ENCODE assay signal across 1 cellular context in the genomic region with DNA sequence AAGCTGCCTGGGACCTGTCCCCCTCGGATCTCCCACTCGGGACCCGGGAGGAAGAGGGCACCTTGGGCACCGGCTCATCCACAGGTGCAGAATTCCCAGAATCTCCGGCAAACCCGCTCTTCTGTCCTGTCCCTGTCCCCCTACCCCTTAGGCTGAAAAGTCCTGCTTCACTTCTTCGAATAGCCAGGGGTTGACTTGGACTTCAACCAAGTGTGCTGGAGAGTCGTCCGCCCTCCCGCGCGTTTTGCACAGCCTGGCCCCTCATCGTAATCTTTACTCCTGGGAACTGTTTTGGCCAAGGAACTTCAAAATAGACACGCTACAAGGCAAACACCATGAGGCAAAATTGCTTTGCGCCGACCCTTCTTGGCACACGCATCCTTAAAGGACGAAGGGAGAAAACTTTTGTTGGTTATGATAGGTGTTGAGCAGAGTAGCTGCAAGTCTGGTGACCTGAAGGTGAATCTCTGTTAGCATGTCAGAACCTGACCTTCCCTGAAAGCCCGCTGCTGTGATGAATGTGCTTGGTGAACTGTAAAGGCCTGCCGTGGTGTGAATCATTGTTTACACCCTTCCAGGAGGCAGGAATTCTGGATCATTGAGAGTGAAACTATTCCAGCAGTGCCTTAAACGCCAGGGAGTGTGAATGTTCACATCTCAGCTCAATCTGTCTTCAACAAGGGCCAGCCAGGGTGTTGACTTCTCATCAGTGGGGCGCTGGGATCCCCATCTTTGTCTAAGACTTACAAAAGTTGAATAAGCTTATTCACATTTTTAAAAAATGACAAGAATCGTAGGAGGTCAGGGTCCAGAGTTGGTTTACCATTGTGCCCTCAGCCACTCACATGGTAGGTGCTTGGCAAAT.
A peak's percentile ranks its signal among the peaks of the same experiment; 100 is the strongest.
TF ChIP-seq lines count a peak whose summit lies in the region.

No MANE protein-coding gene starts in this region.

TF ChIP-seq in HepG2, 621 proteins besides CTCF, POLR2A, EP300 and RAD21 (continued from another document and continues in another):
- TF ChIP-seq, protein P1, sequence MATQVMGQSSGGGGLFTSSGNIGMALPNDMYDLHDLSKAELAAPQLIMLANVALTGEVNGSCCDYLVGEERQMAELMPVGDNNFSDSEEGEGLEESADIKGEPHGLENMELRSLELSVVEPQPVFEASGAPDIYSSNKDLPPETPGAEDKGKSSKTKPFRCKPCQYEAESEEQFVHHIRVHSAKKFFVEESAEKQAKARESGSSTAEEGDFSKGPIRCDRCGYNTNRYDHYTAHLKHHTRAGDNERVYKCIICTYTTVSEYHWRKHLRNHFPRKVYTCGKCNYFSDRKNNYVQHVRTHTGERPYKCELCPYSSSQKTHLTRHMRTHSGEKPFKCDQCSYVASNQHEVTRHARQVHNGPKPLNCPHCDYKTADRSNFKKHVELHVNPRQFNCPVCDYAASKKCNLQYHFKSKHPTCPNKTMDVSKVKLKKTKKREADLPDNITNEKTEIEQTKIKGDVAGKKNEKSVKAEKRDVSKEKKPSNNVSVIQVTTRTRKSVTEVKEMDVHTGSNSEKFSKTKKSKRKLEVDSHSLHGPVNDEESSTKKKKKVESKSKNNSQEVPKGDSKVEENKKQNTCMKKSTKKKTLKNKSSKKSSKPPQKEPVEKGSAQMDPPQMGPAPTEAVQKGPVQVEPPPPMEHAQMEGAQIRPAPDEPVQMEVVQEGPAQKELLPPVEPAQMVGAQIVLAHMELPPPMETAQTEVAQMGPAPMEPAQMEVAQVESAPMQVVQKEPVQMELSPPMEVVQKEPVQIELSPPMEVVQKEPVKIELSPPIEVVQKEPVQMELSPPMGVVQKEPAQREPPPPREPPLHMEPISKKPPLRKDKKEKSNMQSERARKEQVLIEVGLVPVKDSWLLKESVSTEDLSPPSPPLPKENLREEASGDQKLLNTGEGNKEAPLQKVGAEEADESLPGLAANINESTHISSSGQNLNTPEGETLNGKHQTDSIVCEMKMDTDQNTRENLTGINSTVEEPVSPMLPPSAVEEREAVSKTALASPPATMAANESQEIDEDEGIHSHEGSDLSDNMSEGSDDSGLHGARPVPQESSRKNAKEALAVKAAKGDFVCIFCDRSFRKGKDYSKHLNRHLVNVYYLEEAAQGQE (IDR thresholded peaks at IDR 0.05; ENCODE audit: borderline replicate concordance in 1 of 2, low read depth in 1 of 2, low read length in 2 of 2): peak in 1 of 2 experiments; percentile 65; a peak in 1 of 4 replicates
- TF ChIP-seq ZMYM4 (CRISPR knock-in tag; IDR thresholded peaks at IDR 0.05) (peak; percentile 51; the same call in 1 of the 2 replicates), YEATS4 (CRISPR knock-in tag; IDR thresholded peaks at IDR 0.05; ENCODE audit: borderline replicate concordance) (peak; percentile 56; the same call in 1 of the 2 replicates), SMYD3 (CRISPR knock-in tag; IDR thresholded peaks at IDR 0.05) (peak; percentile 39; the same call in 1 of the 2 replicates), FOXA3 (CRISPR knock-in tag; IDR thresholded peaks at IDR 0.05) (peak; percentile 87), ZNF878 (CRISPR knock-in tag; IDR thresholded peaks at IDR 0.05) (0 out of 2 replicates have a peak, but pooled peaks have one; percentile 35), CHD2 (IDR thresholded peaks at IDR 0.05; ENCODE audit: low read depth, low read length) (no peak), ZNF335 (CRISPR knock-in tag; IDR thresholded peaks at IDR 0.05) (peak; percentile 68; the same call in 1 of the 2 replicates), ZBTB7B (CRISPR knock-in tag; IDR thresholded peaks at IDR 0.05) (peak; percentile 22; the same call in 1 of the 2 replicates), KAT8 (CRISPR knock-in tag; IDR thresholded peaks at IDR 0.05) (peak; percentile 42), ZNF546 (CRISPR knock-in tag; conservative IDR thresholded peaks at IDR 0.05) (0 out of 2 replicates have a peak, but pooled peaks have one; percentile 37), MTF2 (CRISPR knock-in tag; IDR thresholded peaks at IDR 0.05; ENCODE audit: borderline replicate concordance) (no peak), ZNF772 (CRISPR knock-in tag; IDR thresholded peaks at IDR 0.05) (peak; percentile 65; the same call in 1 of the 2 replicates), POLR2AphosphoS5 (IDR thresholded peaks at IDR 0.05; ENCODE audit: low read depth, low read length) (peak; percentile 46), CBX5 (CRISPR knock-in tag; IDR thresholded peaks at IDR 0.05; ENCODE audit: borderline replicate concordance) (peak; percentile 54; the same call in 1 of the 2 replicates), SMAD1 (CRISPR knock-in tag; IDR thresholded peaks at IDR 0.05; ENCODE audit: borderline replicate concordance, low read depth) (0 out of 2 replicates have a peak, but pooled peaks have one; percentile 3), KAT7 (CRISPR knock-in tag; IDR thresholded peaks at IDR 0.05; ENCODE audit: borderline replicate concordance) (peak; percentile 42; the same call in 1 of the 2 replicates), ZNF713 (CRISPR knock-in tag; IDR thresholded peaks at IDR 0.05) (0 out of 2 replicates have a peak, but pooled peaks have one; percentile 75), THAP11 (CRISPR knock-in tag; IDR thresholded peaks at IDR 0.05) (0 out of 2 replicates have a peak, but pooled peaks have one; percentile 31), MEIS2 (CRISPR knock-in tag; IDR thresholded peaks at IDR 0.05) (no peak), TBX2 (CRISPR knock-in tag; IDR thresholded peaks at IDR 0.05; ENCODE audit: borderline replicate concordance) (peak; percentile 85)
- TF ChIP-seq, protein P2, sequence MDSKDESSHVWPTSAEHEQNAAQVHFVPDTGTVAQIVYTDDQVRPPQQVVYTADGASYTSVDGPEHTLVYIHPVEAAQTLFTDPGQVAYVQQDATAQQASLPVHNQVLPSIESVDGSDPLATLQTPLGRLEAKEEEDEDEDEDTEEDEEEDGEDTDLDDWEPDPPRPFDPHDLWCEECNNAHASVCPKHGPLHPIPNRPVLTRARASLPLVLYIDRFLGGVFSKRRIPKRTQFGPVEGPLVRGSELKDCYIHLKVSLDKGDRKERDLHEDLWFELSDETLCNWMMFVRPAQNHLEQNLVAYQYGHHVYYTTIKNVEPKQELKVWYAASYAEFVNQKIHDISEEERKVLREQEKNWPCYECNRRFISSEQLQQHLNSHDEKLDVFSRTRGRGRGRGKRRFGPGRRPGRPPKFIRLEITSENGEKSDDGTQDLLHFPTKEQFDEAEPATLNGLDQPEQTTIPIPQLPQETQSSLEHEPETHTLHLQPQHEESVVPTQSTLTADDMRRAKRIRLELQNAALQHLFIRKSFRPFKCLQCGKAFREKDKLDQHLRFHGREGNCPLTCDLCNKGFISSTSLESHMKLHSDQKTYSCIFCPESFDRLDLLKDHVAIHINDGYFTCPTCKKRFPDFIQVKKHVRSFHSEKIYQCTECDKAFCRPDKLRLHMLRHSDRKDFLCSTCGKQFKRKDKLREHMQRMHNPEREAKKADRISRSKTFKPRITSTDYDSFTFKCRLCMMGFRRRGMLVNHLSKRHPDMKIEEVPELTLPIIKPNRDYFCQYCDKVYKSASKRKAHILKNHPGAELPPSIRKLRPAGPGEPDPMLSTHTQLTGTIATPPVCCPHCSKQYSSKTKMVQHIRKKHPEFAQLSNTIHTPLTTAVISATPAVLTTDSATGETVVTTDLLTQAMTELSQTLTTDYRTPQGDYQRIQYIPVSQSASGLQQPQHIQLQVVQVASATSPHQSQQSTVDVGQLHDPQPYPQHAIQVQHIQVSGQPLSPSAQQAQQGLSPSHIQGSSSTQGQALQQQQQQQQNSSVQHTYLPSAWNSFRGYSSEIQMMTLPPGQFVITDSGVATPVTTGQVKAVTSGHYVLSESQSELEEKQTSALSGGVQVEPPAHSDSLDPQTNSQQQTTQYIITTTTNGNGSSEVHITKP (CRISPR knock-in tag; IDR thresholded peaks at IDR 0.05; ENCODE audit: low read depth): peak; percentile 63; the same call in 1 of the 2 replicates
- TF ChIP-seq, protein P3, sequence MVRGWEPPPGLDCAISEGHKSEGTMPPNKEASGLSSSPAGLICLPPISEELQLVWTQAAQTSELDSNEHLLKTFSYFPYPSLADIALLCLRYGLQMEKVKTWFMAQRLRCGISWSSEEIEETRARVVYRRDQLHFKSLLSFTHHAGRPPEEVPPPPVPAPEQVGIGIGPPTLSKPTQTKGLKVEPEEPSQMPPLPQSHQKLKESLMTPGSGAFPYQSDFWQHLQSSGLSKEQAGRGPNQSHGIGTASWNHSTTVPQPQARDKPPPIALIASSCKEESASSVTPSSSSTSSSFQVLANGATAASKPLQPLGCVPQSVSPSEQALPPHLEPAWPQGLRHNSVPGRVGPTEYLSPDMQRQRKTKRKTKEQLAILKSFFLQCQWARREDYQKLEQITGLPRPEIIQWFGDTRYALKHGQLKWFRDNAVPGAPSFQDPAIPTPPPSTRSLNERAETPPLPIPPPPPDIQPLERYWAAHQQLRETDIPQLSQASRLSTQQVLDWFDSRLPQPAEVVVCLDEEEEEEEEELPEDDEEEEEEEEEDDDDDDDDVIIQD (CRISPR knock-in tag; IDR thresholded peaks at IDR 0.05; ENCODE audit: low read depth): peak; percentile 28; the same call in 1 of the 2 replicates
- TF ChIP-seq, protein P4, sequence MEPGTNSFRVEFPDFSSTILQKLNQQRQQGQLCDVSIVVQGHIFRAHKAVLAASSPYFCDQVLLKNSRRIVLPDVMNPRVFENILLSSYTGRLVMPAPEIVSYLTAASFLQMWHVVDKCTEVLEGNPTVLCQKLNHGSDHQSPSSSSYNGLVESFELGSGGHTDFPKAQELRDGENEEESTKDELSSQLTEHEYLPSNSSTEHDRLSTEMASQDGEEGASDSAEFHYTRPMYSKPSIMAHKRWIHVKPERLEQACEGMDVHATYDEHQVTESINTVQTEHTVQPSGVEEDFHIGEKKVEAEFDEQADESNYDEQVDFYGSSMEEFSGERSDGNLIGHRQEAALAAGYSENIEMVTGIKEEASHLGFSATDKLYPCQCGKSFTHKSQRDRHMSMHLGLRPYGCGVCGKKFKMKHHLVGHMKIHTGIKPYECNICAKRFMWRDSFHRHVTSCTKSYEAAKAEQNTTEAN (CRISPR knock-in tag; conservative IDR thresholded peaks at IDR 0.05): no peak
- TF ChIP-seq, protein P5, sequence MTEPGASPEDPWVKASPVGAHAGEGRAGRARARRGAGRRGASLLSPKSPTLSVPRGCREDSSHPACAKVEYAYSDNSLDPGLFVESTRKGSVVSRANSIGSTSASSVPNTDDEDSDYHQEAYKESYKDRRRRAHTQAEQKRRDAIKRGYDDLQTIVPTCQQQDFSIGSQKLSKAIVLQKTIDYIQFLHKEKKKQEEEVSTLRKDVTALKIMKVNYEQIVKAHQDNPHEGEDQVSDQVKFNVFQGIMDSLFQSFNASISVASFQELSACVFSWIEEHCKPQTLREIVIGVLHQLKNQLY (CRISPR knock-in tag; IDR thresholded peaks at IDR 0.05): 0 out of 2 replicates have a peak, but pooled peaks have one; percentile 13
- TF ChIP-seq, protein P6, sequence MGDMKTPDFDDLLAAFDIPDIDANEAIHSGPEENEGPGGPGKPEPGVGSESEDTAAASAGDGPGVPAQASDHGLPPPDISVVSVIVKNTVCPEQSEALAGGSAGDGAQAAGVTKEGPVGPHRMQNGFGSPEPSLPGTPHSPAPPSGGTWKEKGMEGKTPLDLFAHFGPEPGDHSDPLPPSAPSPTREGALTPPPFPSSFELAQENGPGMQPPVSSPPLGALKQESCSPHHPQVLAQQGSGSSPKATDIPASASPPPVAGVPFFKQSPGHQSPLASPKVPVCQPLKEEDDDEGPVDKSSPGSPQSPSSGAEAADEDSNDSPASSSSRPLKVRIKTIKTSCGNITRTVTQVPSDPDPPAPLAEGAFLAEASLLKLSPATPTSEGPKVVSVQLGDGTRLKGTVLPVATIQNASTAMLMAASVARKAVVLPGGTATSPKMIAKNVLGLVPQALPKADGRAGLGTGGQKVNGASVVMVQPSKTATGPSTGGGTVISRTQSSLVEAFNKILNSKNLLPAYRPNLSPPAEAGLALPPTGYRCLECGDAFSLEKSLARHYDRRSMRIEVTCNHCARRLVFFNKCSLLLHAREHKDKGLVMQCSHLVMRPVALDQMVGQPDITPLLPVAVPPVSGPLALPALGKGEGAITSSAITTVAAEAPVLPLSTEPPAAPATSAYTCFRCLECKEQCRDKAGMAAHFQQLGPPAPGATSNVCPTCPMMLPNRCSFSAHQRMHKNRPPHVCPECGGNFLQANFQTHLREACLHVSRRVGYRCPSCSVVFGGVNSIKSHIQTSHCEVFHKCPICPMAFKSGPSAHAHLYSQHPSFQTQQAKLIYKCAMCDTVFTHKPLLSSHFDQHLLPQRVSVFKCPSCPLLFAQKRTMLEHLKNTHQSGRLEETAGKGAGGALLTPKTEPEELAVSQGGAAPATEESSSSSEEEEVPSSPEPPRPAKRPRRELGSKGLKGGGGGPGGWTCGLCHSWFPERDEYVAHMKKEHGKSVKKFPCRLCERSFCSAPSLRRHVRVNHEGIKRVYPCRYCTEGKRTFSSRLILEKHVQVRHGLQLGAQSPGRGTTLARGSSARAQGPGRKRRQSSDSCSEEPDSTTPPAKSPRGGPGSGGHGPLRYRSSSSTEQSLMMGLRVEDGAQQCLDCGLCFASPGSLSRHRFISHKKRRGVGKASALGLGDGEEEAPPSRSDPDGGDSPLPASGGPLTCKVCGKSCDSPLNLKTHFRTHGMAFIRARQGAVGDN (CRISPR knock-in tag; IDR thresholded peaks at IDR 0.05): peak; percentile 78
- TF ChIP-seq, protein P7, sequence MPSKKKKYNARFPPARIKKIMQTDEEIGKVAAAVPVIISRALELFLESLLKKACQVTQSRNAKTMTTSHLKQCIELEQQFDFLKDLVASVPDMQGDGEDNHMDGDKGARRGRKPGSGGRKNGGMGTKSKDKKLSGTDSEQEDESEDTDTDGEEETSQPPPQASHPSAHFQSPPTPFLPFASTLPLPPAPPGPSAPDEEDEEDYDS (CRISPR knock-in tag; IDR thresholded peaks at IDR 0.05): peak; percentile 23; the same call in 1 of the 2 replicates
- TF ChIP-seq, protein P8, sequence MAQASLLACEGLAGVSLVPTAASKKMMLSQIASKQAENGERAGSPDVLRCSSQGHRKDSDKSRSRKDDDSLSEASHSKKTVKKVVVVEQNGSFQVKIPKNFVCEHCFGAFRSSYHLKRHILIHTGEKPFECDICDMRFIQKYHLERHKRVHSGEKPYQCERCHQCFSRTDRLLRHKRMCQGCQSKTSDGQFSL (CRISPR knock-in tag; IDR thresholded peaks at IDR 0.05): no peak
- TF ChIP-seq, protein P9, sequence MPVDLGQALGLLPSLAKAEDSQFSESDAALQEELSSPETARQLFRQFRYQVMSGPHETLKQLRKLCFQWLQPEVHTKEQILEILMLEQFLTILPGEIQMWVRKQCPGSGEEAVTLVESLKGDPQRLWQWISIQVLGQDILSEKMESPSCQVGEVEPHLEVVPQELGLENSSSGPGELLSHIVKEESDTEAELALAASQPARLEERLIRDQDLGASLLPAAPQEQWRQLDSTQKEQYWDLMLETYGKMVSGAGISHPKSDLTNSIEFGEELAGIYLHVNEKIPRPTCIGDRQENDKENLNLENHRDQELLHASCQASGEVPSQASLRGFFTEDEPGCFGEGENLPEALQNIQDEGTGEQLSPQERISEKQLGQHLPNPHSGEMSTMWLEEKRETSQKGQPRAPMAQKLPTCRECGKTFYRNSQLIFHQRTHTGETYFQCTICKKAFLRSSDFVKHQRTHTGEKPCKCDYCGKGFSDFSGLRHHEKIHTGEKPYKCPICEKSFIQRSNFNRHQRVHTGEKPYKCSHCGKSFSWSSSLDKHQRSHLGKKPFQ (CRISPR knock-in tag; IDR thresholded peaks at IDR 0.05; ENCODE audit: insufficient replicate concordance): peak; percentile 98
- TF ChIP-seq, protein P10, sequence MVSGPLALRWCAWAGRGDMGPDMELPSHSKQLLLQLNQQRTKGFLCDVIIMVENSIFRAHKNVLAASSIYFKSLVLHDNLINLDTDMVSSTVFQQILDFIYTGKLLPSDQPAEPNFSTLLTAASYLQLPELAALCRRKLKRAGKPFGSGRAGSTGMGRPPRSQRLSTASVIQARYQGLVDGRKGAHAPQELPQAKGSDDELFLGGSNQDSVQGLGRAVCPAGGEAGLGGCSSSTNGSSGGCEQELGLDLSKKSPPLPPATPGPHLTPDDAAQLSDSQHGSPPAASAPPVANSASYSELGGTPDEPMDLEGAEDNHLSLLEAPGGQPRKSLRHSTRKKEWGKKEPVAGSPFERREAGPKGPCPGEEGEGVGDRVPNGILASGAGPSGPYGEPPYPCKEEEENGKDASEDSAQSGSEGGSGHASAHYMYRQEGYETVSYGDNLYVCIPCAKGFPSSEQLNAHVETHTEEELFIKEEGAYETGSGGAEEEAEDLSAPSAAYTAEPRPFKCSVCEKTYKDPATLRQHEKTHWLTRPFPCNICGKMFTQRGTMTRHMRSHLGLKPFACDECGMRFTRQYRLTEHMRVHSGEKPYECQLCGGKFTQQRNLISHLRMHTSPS (CRISPR knock-in tag; IDR thresholded peaks at IDR 0.05; ENCODE audit: low read depth): peak; percentile 32; the same call in 1 of the 2 replicates
